In genomic region chr18:31046916-31047315, GRCh38 we compare ENCODE assay signal across 27 cellular contexts. TPM values are rescaled to one million over a fixed set of nuclear protein-coding genes. Genes with fewer than 3 reads are reported as not detected.
"Had no signal": no experiment of that assay in that cellular context is flagged by ENCODE, and none has a peak within 500 bp of the region (broad histone marks: within the 10 kb centered on the region; RNA-seq: fewer than 3 reads in every experiment).

No MANE protein-coding gene starts in this region.

- H3K9ac ChIP-seq: neural progenitor cell had no signal

- H3K79me2 ChIP-seq: hepatocyte had no signal

- H3K9me3 ChIP-seq: ascending aorta, gastrocnemius medialis, testis, transverse colon, uterus had no signal

- ATAC-seq: activated CD4-positive, CD25-positive, alpha-beta regulatory T cell treated with anti-CD3 and anti-CD28 coated beads, Interleukin-2, amount 50 U/mL, for 24 hours; gastrocnemius medialis; left colon; naive thymus-derived CD8-positive, alpha-beta T cell; right cardiac atrium; T-helper 17 cell had no signal

- H3K4me2 ChIP-seq: hepatocyte, neural progenitor cell had no signal

- H3K4me3 ChIP-seq: ascending aorta, gastrocnemius medialis, hepatocyte, neural progenitor cell, testis, transverse colon, uterus had no signal

- H3K27me3 ChIP-seq: ascending aorta, testis had no signal

- H3K4me1 ChIP-seq: ascending aorta, gastrocnemius medialis, neural progenitor cell, testis, uterus had no signal

- H2AFZ ChIP-seq: hepatocyte, neural progenitor cell had no signal

- H3K27ac ChIP-seq: ascending aorta, gastrocnemius medialis, hepatocyte, neural progenitor cell, testis, transverse colon, uterus, WERI-Rb-1 had no signal

- DNase-seq: activated CD4-positive, alpha-beta T cell treated with anti-CD3 and anti-CD28 coated beads for 48 hours; activated CD4-positive, alpha-beta T cell treated with anti-CD3 and anti-CD28 coated beads, Interleukin-2, amount 50 U/mL, for 48 hours; activated CD8-positive, alpha-beta memory T cell treated with anti-CD3 and anti-CD28 coated beads for 24 hours; activated effector memory CD4-positive, alpha-beta T cell treated with Interleukin-2 at 50 U/mL for 16 hours; activated naive CD4-positive, alpha-beta T cell treated with anti-CD3 and anti-CD28 coated beads, Interleukin-2, amount 10 ng/mL, durations not matched to agents 7 days and 5 days; activated naive CD8-positive, alpha-beta T cell treated with anti-CD3 and anti-CD28 coated beads, Interleukin-2, amount 10 ng/mL, durations not matched to agents 7 days and 5 days; caudate nucleus; gastrocnemius medialis; islet precursor cell; left colon; midbrain; naive thymus-derived CD8-positive, alpha-beta T cell; occipital lobe; right cardiac atrium; stimulated activated CD4-positive, alpha-beta T cell treated with anti-CD3 and anti-CD28 coated beads, Interleukin-2, amount 100 ng/mL, for 48 hours; stimulated activated naive CD4-positive, alpha-beta T cell treated with Interleukin-2 at 50 U/mL for 16 hours; T-helper 17 cell; T1000; testis; transverse colon; uterus; WERI-Rb-1 had no signal

- H3K36me3 ChIP-seq: ascending aorta, gastrocnemius medialis, neural progenitor cell, transverse colon, uterus, WERI-Rb-1 had no signal

RNA-seq across cellular contexts. Expression of gene DSC3, which starts 4.4 kb away (rescaled TPM):
- total RNA-seq: activated naive CD8-positive, alpha-beta T cell treated with anti-CD3 and anti-CD28 coated beads, Interleukin-2, amount 10 ng/mL, durations not matched to agents 7 days and 5 days; naive thymus-derived CD8-positive, alpha-beta T cell; T-helper 17 cell had no signal
- polyA plus RNA-seq: naive thymus-derived CD8-positive, alpha-beta T cell had no signal

RNA-seq across cellular contexts. Expression of gene DSC2, which starts 55.3 kb away (rescaled TPM):
- total RNA-seq: activated naive CD8-positive, alpha-beta T cell treated with anti-CD3 and anti-CD28 coated beads, Interleukin-2, amount 10 ng/mL, durations not matched to agents 7 days and 5 days; endothelial cell of umbilical vein; naive thymus-derived CD8-positive, alpha-beta T cell had no signal
- polyA plus RNA-seq: naive thymus-derived CD8-positive, alpha-beta T cell had no signal
